Comparison of ENCODE assay signal across 25 cellular contexts in the genomic region with DNA sequence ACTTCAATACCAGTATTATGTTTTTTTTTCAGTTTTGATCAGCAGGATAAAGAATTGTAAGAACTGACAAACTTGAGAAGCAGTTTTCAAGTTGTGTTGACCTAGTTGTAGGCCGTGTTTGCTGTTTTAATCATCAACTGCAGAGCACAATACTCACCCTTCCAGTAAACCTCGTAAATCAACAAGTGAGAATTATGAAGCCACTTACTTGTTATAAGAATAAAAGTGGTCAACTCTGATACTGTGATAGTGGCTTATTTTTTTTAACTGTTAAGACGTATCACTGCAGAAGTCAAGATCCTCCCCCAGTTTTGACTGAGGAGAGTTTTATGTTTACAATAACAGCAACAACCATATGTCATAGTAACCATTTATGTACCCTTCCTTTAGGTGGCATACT.
DNase-seq lines count a peak whose midpoint lies in the region; ATAC-seq, FAIRE-seq and TF ChIP-seq lines count a peak whose summit lies in the region.
"Had no signal": no experiment of that assay in that cellular context is flagged by ENCODE, and none has a peak within 500 bp of the region (broad histone marks: within the 10 kb centered on the region; RNA-seq: fewer than 3 reads in every experiment).

No MANE protein-coding gene starts in this region.

- H3K27ac Mint-ChIP-seq in chondrocyte (ENCODE audit: unreplicated experiment) (peak overlapping the region; percentile 45), Calu3 (ENCODE audit: unreplicated experiment) (no peak overlapping the region)
- no peak overlapping the region for H3K27ac Mint-ChIP-seq in stimulated activated effector memory CD8-positive, alpha-beta T cell treated with anti-CD3 and anti-CD28 coated beads, Interleukin-12 subunit alpha, Interleukin-12 subunit beta, amount 100 ng/mL, for 72 hours
- H3K27ac Mint-ChIP-seq: CD14-positive monocyte; CD4-positive, alpha-beta T cell; CD8-positive, alpha-beta memory T cell had no signal

- H3F3A ChIP-seq in PC-3 (ENCODE audit: low read length, unreplicated experiment): no peaks in the 10 kb centered on the region

- CTCF ChIA-PET in PC-3 (lab: Charles Lee) (no interaction called here), Calu3 (lab: Charles Lee) (no interaction called here)

- H3K27ac ChIP-seq in PC-3 (ENCODE audit: low read length): peak overlapping the region; percentile 5; the same call in 1 of the 2 replicates
- H3K27ac ChIP-seq: A549; BLaER1 treated with 17β-estradiol and CSF1 and Interleukin-3, amounts not matched to agents 10 nM and 100 nM; GM23248 had no signal

- H3K36me3 ChIP-seq in PC-3 (ENCODE audit: low read depth, low read length): no peaks in the 10 kb centered on the region
- H3K36me3 ChIP-seq: BE2C; BLaER1 treated with 17β-estradiol and CSF1 and Interleukin-3, amounts not matched to agents 10 nM and 100 nM had no signal

- peaks cover 2% of the 10 kb centered on the region for H3K36me3 Mint-ChIP-seq in chondrocyte (ENCODE audit: low read depth)
- H3K36me3 Mint-ChIP-seq in stimulated activated effector memory CD8-positive, alpha-beta T cell treated with anti-CD3 and anti-CD28 coated beads, Interleukin-12 subunit alpha, Interleukin-12 subunit beta, amount 100 ng/mL, for 72 hours: no peaks in the 10 kb centered on the region
- no peaks in the 10 kb centered on the region for H3K36me3 Mint-ChIP-seq in Calu3 (ENCODE audit: insufficient read depth, unreplicated experiment)

- H3K27me3 ChIP-seq in PC-3 (ENCODE audit: low read length): no peaks in the 10 kb centered on the region
- H3K27me3 ChIP-seq: BE2C; BLaER1 treated with 17β-estradiol and CSF1 and Interleukin-3, amounts not matched to agents 10 nM and 100 nM had no signal

- TF ChIP-seq CTCF in PC-3 (conservative IDR thresholded peaks at IDR 0.05; ENCODE audit: low read depth, low read length) (no peak), chondrocyte (IDR thresholded peaks at IDR 0.05) (no peak), Calu3 (IDR thresholded peaks at IDR 0.05; ENCODE audit: unreplicated experiment) (no peak)

- BruUV-seq in PC-3 (replicated peaks; lab: Mats Ljungman, UMichigan) (no TSS peak), Calu3 (replicated peaks; lab: Mats Ljungman, UMichigan) (no TSS peak)

- POLR2A ChIA-PET in PC-3 (lab: Charles Lee; ENCODE audit: unreplicated experiment): no interaction called here

- no peaks in the 10 kb centered on the region for H3K9me2 ChIP-seq in PC-3 (replicated peaks; ENCODE audit: low read length)

- no peak overlapping the region for H3K4me2 ChIP-seq in PC-3 (ENCODE audit: low read length)
- H3K4me2 ChIP-seq: A549; BLaER1 treated with 17β-estradiol and CSF1 and Interleukin-3, amounts not matched to agents 10 nM and 100 nM had no signal

- H3K4me1 Mint-ChIP-seq in chondrocyte (ENCODE audit: low read depth): peaks cover 57% of the 10 kb centered on the region
- H3K4me1 Mint-ChIP-seq in stimulated activated effector memory CD8-positive, alpha-beta T cell treated with anti-CD3 and anti-CD28 coated beads, Interleukin-12 subunit alpha, Interleukin-12 subunit beta, amount 100 ng/mL, for 72 hours: no peaks in the 10 kb centered on the region
- H3K4me1 Mint-ChIP-seq in Calu3 (ENCODE audit: low read depth, unreplicated experiment): no peaks in the 10 kb centered on the region

- H3K9ac ChIP-seq in PC-3 (ENCODE audit: low read length): no peak overlapping the region
- H3K9ac ChIP-seq: BLaER1 treated with 17β-estradiol and CSF1 and Interleukin-3, amounts not matched to agents 10 nM and 100 nM; GM23248 had no signal

- DNase-seq in HTR-8/SVneo (ENCODE audit: insufficient read length, low spot score) (no peak), PC-3 (peak; percentile 77), chondrocyte (ENCODE audit: low spot score) (no peak), Calu3 (no peak), GM12892 (ENCODE audit: insufficient read length) (no peak), superior temporal gyrus (ENCODE audit: extremely low spot score) (no peak), KG1 (lab: John Stamatoyannopoulos, UW) (no peak)
- DNase-seq in stimulated activated effector memory CD8-positive, alpha-beta T cell treated with anti-CD3 and anti-CD28 coated beads, Interleukin-12 subunit alpha, Interleukin-12 subunit beta, amount 100 ng/mL, for 72 hours (ENCODE audit: low spot score in 2 of 2): no peak
- DNase-seq: 8988T; ACHN; AML-193; BE2C; CD4-positive, alpha-beta T cell; CD8-positive, alpha-beta memory T cell; DMS53; DMS79 treated with DMSO at 0.1 percent for 48 hours; GF-D8; GM23248; H7; HCEC 1CT had no signal

- H2AFZ ChIP-seq in PC-3 (ENCODE audit: low read length): no peak overlapping the region
- H2AFZ ChIP-seq: GM23248 had no signal

- no peaks in the 10 kb centered on the region for H3K9me3 Mint-ChIP-seq in chondrocyte (ENCODE audit: low read depth)
- H3K9me3 Mint-ChIP-seq in stimulated activated effector memory CD8-positive, alpha-beta T cell treated with anti-CD3 and anti-CD28 coated beads, Interleukin-12 subunit alpha, Interleukin-12 subunit beta, amount 100 ng/mL, for 72 hours: no peaks in the 10 kb centered on the region
- H3K9me3 Mint-ChIP-seq in Calu3 (ENCODE audit: low read depth, unreplicated experiment): no peaks in the 10 kb centered on the region
- H3K9me3 Mint-ChIP-seq: CD14-positive monocyte; CD4-positive, alpha-beta T cell; CD8-positive, alpha-beta memory T cell had no signal

- intact Hi-C loops in PC-3 (cut with micrococcal nuclease): no loop called here
- intact Hi-C loops in Calu3 (cut with micrococcal nuclease; ENCODE audit: unreplicated experiment): no loop called here

- H3K4me3 ChIP-seq in PC-3 (ENCODE audit: low read length): no peak overlapping the region
- H3K4me3 ChIP-seq: A549; BLaER1 treated with 17β-estradiol and CSF1 and Interleukin-3, amounts not matched to agents 10 nM and 100 nM; GM23248 had no signal

- ATAC-seq in PC-3: peak; percentile 62
- peak; percentile 64 for ATAC-seq in stimulated activated effector memory CD8-positive, alpha-beta T cell treated with anti-CD3 and anti-CD28 coated beads, Interleukin-12 subunit alpha, Interleukin-12 subunit beta, amount 100 ng/mL, for 72 hours
- ATAC-seq: A549 had no signal

- H3K79me2 ChIP-seq in PC-3 (ENCODE audit: low read length): no peaks in the 10 kb centered on the region

- H3K4me3 Mint-ChIP-seq in chondrocyte (ENCODE audit: unreplicated experiment): no peak overlapping the region
- no peak overlapping the region for H3K4me3 Mint-ChIP-seq in stimulated activated effector memory CD8-positive, alpha-beta T cell treated with anti-CD3 and anti-CD28 coated beads, Interleukin-12 subunit alpha, Interleukin-12 subunit beta, amount 100 ng/mL, for 72 hours
- H3K4me3 Mint-ChIP-seq in Calu3 (ENCODE audit: low read depth, unreplicated experiment): no peak overlapping the region
- H3K4me3 Mint-ChIP-seq: CD14-positive monocyte; CD4-positive, alpha-beta T cell; CD8-positive, alpha-beta memory T cell had no signal

- FAIRE-seq in HTR-8/SVneo (lab: Jason Lieb, UNC): peak; percentile 95
- FAIRE-seq in GM12892 (lab: Jason Lieb, UNC): no peak
- FAIRE-seq: A549, GM12891, H1 had no signal

- H3K27me3 Mint-ChIP-seq in chondrocyte (ENCODE audit: low read depth): no peaks in the 10 kb centered on the region
- no peaks in the 10 kb centered on the region for H3K27me3 Mint-ChIP-seq in Calu3 (ENCODE audit: unreplicated experiment)
- H3K27me3 Mint-ChIP-seq: CD4-positive, alpha-beta T cell; CD8-positive, alpha-beta memory T cell had no signal

- no peaks in the 10 kb centered on the region for H3K9me3 ChIP-seq in PC-3 (ENCODE audit: low read length)
- H3K9me3 ChIP-seq: A549, BE2C had no signal

- no peaks in the 10 kb centered on the region for H4K20me1 ChIP-seq in PC-3 (ENCODE audit: low read length)
- H4K20me1 ChIP-seq: BLaER1 treated with 17β-estradiol and CSF1 and Interleukin-3, amounts not matched to agents 10 nM and 100 nM had no signal

- H3K4me1 ChIP-seq in PC-3 (ENCODE audit: insufficient read depth, low read length): peaks cover 30% of the 10 kb centered on the region
- H3K4me1 ChIP-seq: BE2C had no signal

- TF ChIP-seq POLR2A in GM12892 (IDR thresholded peaks at IDR 0.05; ENCODE audit: low read depth, low read length): no peak
